In the genomic region with DNA sequence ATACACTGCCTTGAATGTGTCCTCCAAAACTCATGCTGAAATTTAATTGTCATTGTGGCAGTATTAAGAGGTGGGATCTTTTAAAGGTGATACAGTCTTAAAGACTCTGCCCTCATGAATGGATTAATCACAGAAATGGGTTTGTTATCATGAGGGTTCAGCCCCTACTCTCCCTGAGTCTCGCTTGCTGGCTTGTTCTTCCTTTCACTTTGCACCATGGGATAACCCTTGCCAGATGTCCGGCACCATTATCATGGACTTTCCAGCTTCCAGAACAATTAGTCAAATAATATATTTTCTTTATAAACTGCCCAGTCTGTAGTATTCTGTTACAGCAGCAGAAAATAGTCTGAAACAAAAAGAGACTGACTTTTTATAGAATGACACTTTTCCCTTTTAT, we compare ENCODE assay signal across 21 cellular contexts.
DNase-seq lines count a peak whose midpoint lies in the region; TF ChIP-seq lines count a peak whose summit lies in the region.
"Had no signal": no experiment of that assay in that cellular context is flagged by ENCODE, and none has a peak within 500 bp of the region (broad histone marks: within the 10 kb centered on the region; RNA-seq: fewer than 3 reads in every experiment).

No MANE protein-coding gene starts in this region.

- no TSS peak for BruUV-seq in MCF 10A (replicated peaks; lab: Mats Ljungman, UMichigan)

- no peak for TF ChIP-seq RAD21 in liver (IDR thresholded peaks at IDR 0.05)

- no peaks in the 10 kb centered on the region for H3K9me3 ChIP-seq in Loucy (ENCODE audit: insufficient read depth, low read depth, low read length)
- H3K9me3 ChIP-seq in duodenal mucosa (ENCODE audit: control insufficient read depth in 1 of 2, low read length in 2 of 2), result no peaks in the 10 kb centered on the region
- H3K9me3 ChIP-seq in liver (ENCODE audit: control insufficient read depth in 4 of 4, low read length in 3 of 4), result no peaks in the 10 kb centered on the region
- no peaks in the 10 kb centered on the region for H3K9me3 ChIP-seq in smooth muscle cell (replicated peaks; ENCODE audit: low read depth)

- no peak overlapping the region for H3K27ac Mint-ChIP-seq in MCF 10A (ENCODE audit: low read depth, unreplicated experiment)
- H3K27ac Mint-ChIP-seq: CD8-positive, alpha-beta T cell had no signal

- H3K9ac ChIP-seq in Loucy (ENCODE audit: low read depth, low read length, poor library complexity, severe bottlenecking) (no peak overlapping the region), duodenal mucosa (ENCODE audit: low read depth in 1 of 2, low read length in 2 of 2) (no peak overlapping the region), liver (ENCODE audit: low read depth in 1 of 2, low read length in 2 of 2) (no peak overlapping the region), smooth muscle cell (ENCODE audit: low read depth) (no peak overlapping the region)

- no peaks in the 10 kb centered on the region for H3K36me3 Mint-ChIP-seq in MCF 10A (ENCODE audit: insufficient read depth, unreplicated experiment)
- H3K36me3 Mint-ChIP-seq: CD8-positive, alpha-beta T cell; IgD-negative memory B cell had no signal

- no peak overlapping the region for H3K4me3 ChIP-seq in Loucy (ENCODE audit: low read length, poor library complexity, severe bottlenecking)
- peak overlapping the region; percentile 34 to 41 for H3K4me3 ChIP-seq in duodenal mucosa (ENCODE audit: low read depth in 1 of 2, low read length in 2 of 2)
- H3K4me3 ChIP-seq in liver (ENCODE audit: low read depth in 1 of 3, low read length in 3 of 3), result peak overlapping the region in 2 of 3 donors; percentile 47 to 62
- H3K4me3 ChIP-seq in smooth muscle cell, result no peak overlapping the region

- no peaks in the 10 kb centered on the region for H3K79me2 ChIP-seq in Loucy (ENCODE audit: insufficient read depth, low read length)
- H3K79me2 ChIP-seq in smooth muscle cell (ENCODE audit: low read depth), result no peaks in the 10 kb centered on the region

- H3K27ac ChIP-seq in duodenal mucosa (ENCODE audit: low read depth, low read length), result no peak overlapping the region
- H3K27ac ChIP-seq in liver (ENCODE audit: low read depth in 1 of 2, low read length in 2 of 2), result peak overlapping the region; percentile 16 to 45
- no peak overlapping the region for H3K27ac ChIP-seq in smooth muscle cell (ENCODE audit: low read depth)

- no peak for TF ChIP-seq CTCF in Loucy (conservative IDR thresholded peaks at IDR 0.05; ENCODE audit: low read length)
- TF ChIP-seq CTCF in liver (IDR thresholded peaks at IDR 0.05; ENCODE audit: low read depth, low read length, missing input control), result no peak
- TF ChIP-seq CTCF in smooth muscle cell (IDR thresholded peaks at IDR 0.05; ENCODE audit: borderline replicate concordance, insufficient read depth, poor library complexity, severe bottlenecking), result no peak
- TF ChIP-seq CTCF in MCF 10A (IDR thresholded peaks at IDR 0.05; ENCODE audit: unreplicated experiment), result no peak

- H3K4me1 ChIP-seq in Loucy (ENCODE audit: insufficient read depth, low read length, poor library complexity, severe bottlenecking) (peaks cover 10% of the 10 kb centered on the region), duodenal mucosa (ENCODE audit: control insufficient read depth in 1 of 2, insufficient read depth in 2 of 2, low read length in 2 of 2) (peaks cover 23 to 33% of the 10 kb centered on the region in 2 donors), liver (ENCODE audit: control insufficient read depth in 4 of 4, insufficient read depth in 4 of 4, low read length in 3 of 4) (peaks cover 0 to 15% (median 8%) of the 10 kb centered on the region in 4 donors), smooth muscle cell (ENCODE audit: low read depth) (peaks cover 4% of the 10 kb centered on the region)

- no peak overlapping the region for H3K4me2 ChIP-seq in Loucy (ENCODE audit: low read depth, low read length, poor library complexity, severe bottlenecking)
- peak overlapping the region; percentile 10 for H3K4me2 ChIP-seq in smooth muscle cell

- no peaks in the 10 kb centered on the region for H3K9me3 Mint-ChIP-seq in MCF 10A (ENCODE audit: unreplicated experiment)
- H3K9me3 Mint-ChIP-seq: CD8-positive, alpha-beta T cell had no signal

- H3K4me3 Mint-ChIP-seq in MCF 10A (ENCODE audit: unreplicated experiment), result no peak overlapping the region
- H3K4me3 Mint-ChIP-seq: CD8-positive, alpha-beta T cell had no signal

- no peaks in the 10 kb centered on the region for H3K4me1 Mint-ChIP-seq in MCF 10A (ENCODE audit: insufficient read depth, unreplicated experiment)

- no peaks in the 10 kb centered on the region for H3K27me3 Mint-ChIP-seq in MCF 10A (ENCODE audit: insufficient read depth, unreplicated experiment)
- H3K27me3 Mint-ChIP-seq: IgD-negative memory B cell had no signal

- intact Hi-C loops in MCF 10A (cut with micrococcal nuclease), result no loop called here

- H3K27me3 ChIP-seq in Loucy (ENCODE audit: insufficient read depth, low read length, poor library complexity, severe bottlenecking) (no peaks in the 10 kb centered on the region), duodenal mucosa (ENCODE audit: control insufficient read depth in 1 of 2, insufficient read depth in 2 of 2, low read length in 2 of 2) (no peaks in the 10 kb centered on the region), liver (ENCODE audit: control insufficient read depth in 4 of 4, insufficient read depth in 4 of 4, low read length in 3 of 4) (no peaks in the 10 kb centered on the region), smooth muscle cell (ENCODE audit: low read depth) (no peaks in the 10 kb centered on the region)

- 43% methylated on average over 2 of the region's 2 CpGs for WGBS in liver
- WGBS in smooth muscle cell (ENCODE audit: low lambda C conversion rate), result 70% methylated on average over 2 of the region's 2 CpGs

- POLR2A ChIA-PET in MCF 10A (lab: Yijun Ruan, JAX), result no interaction called here

- no peaks in the 10 kb centered on the region for H3F3A ChIP-seq in Loucy (ENCODE audit: low read depth)
- H3F3A ChIP-seq in smooth muscle cell (ENCODE audit: low read depth), result no peaks in the 10 kb centered on the region

- DNase-seq in smooth muscle cell (lab: John Stamatoyannopoulos, UW; ENCODE audit: unreplicated experiment) (no peak), NCI-H2227 treated with DMSO at 0.1 percent for 48 hours (lab: John Stamatoyannopoulos, UW) (no peak), MCF 10A (ENCODE audit: unreplicated experiment) (no peak), AG08396 (ENCODE audit: low spot score) (no peak)
- no peak for DNase-seq in central memory CD4-positive, alpha-beta T cell
- DNase-seq: ACHN; C1 segment of cervical spinal cord; CD8-positive, alpha-beta T cell; GOT3; HCEC 1CT; NCI-H1694; NCI-H2081; NCI-H2171; NCI-H446; PC-3; RPMI8226; SHP77 had no signal

- H2AFZ ChIP-seq in Loucy (ENCODE audit: low read length) (0 out of 2 replicates have a peak overlapping the region, but pooled peaks have one; percentile 9), smooth muscle cell (ENCODE audit: low read depth) (no peak overlapping the region)

- no peaks in the 10 kb centered on the region for H3K36me3 ChIP-seq in Loucy (ENCODE audit: insufficient read depth, low read length)
- H3K36me3 ChIP-seq in duodenal mucosa (ENCODE audit: control insufficient read depth in 1 of 2, insufficient read depth in 2 of 2, low read length in 2 of 2), result no peaks in the 10 kb centered on the region
- no peaks in the 10 kb centered on the region for H3K36me3 ChIP-seq in liver (ENCODE audit: control insufficient read depth in 4 of 4, insufficient read depth in 3 of 4, low read depth in 1 of 4, low read length in 3 of 4)
- no peaks in the 10 kb centered on the region for H3K36me3 ChIP-seq in smooth muscle cell (ENCODE audit: low read depth)

- H4K20me1 ChIP-seq in Loucy (ENCODE audit: insufficient read depth, low read length, poor library complexity, severe bottlenecking) (no peaks in the 10 kb centered on the region), smooth muscle cell (ENCODE audit: low read depth) (no peaks in the 10 kb centered on the region)

- H3K9me2 ChIP-seq in Loucy (replicated peaks; ENCODE audit: low read depth, low read length), result no peaks in the 10 kb centered on the region

- CTCF ChIA-PET in MCF 10A (lab: Yijun Ruan, JAX), result no interaction called here

TF ChIP-seq in liver, 16 proteins besides CTCF, POLR2A, EP300 and RAD21 (continues in another document):
- TF ChIP-seq, protein P1, sequence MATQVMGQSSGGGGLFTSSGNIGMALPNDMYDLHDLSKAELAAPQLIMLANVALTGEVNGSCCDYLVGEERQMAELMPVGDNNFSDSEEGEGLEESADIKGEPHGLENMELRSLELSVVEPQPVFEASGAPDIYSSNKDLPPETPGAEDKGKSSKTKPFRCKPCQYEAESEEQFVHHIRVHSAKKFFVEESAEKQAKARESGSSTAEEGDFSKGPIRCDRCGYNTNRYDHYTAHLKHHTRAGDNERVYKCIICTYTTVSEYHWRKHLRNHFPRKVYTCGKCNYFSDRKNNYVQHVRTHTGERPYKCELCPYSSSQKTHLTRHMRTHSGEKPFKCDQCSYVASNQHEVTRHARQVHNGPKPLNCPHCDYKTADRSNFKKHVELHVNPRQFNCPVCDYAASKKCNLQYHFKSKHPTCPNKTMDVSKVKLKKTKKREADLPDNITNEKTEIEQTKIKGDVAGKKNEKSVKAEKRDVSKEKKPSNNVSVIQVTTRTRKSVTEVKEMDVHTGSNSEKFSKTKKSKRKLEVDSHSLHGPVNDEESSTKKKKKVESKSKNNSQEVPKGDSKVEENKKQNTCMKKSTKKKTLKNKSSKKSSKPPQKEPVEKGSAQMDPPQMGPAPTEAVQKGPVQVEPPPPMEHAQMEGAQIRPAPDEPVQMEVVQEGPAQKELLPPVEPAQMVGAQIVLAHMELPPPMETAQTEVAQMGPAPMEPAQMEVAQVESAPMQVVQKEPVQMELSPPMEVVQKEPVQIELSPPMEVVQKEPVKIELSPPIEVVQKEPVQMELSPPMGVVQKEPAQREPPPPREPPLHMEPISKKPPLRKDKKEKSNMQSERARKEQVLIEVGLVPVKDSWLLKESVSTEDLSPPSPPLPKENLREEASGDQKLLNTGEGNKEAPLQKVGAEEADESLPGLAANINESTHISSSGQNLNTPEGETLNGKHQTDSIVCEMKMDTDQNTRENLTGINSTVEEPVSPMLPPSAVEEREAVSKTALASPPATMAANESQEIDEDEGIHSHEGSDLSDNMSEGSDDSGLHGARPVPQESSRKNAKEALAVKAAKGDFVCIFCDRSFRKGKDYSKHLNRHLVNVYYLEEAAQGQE (IDR thresholded peaks at IDR 0.05), result no peak

Comparison
In these comparisons a context has a peak if more than half of its experiments do, and no peak if none do; other contexts are left out.
1. H3K4me3 ChIP-seq: peak in duodenal mucosa (2 of 2) and liver (2 of 3); none in Loucy (single experiment) and smooth muscle cell (single experiment).
2. H3K27ac ChIP-seq: peak in liver (2 of 2); none in duodenal mucosa (single experiment) and smooth muscle cell (single experiment).